Comparison of ENCODE assay signal across 15 cellular contexts in the genomic region with DNA sequence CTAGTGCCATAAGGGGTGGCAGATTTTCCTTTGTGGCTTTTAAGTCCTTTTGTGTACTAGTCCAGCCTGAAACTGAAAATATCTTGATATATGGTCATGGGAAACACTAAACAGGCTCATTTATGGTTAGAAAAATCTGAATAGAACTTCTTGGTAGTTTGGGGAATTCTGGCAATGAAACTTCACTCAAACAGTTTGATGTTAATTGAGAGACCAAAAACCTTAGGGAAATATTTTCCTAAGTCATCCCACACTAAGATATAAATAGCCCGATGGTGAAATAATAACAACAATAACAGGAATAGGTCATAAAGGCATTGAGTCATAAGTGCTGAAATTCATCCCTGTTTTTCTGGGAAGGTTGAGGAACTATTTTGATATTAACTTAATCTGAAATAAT.
A peak's percentile ranks its signal among the peaks of the same experiment; 100 is the strongest.
DNase-seq lines count a peak whose midpoint lies in the region; ATAC-seq and TF ChIP-seq lines count a peak whose summit lies in the region.
"Had no signal": no experiment of that assay in that cellular context is flagged by ENCODE, and none has a peak within 500 bp of the region (broad histone marks: within the 10 kb centered on the region; RNA-seq: fewer than 3 reads in every experiment).

No MANE protein-coding gene starts in this region.

- no peak overlapping the region for H3K4me3 ChIP-seq in AG04449 (ENCODE audit: low read depth, low read length)
- H3K4me3 ChIP-seq in SJSA1: no peak overlapping the region
- H3K4me3 ChIP-seq in fibroblast of mammary gland (ENCODE audit: control insufficient read depth, low read depth, low read length): no peak overlapping the region

- H3K36me3 Mint-ChIP-seq in osteocyte (ENCODE audit: unreplicated experiment): peaks cover 3% of the 10 kb centered on the region

- POLR2A ChIA-PET in AG04449 (lab: Yijun Ruan, JAX): no interaction called here

- no peak overlapping the region for H3K4me3 Mint-ChIP-seq in osteocyte (ENCODE audit: unreplicated experiment)
- H3K4me3 Mint-ChIP-seq: effector memory CD8-positive, alpha-beta T cell; stimulated activated naive CD8-positive, alpha-beta T cell treated with anti-CD3 and anti-CD28 coated beads, Interleukin-15, amount 100 ng/mL, for 72 hours; T-helper 1 cell treated with Interleukin-12 subunit alpha and Interleukin-12 subunit beta and Interleukin-4 antibody, amounts not matched to agents 30 μg/mL and 1 μg/mL, for 36 hours had no signal

- peak overlapping the region; percentile 17; the same call in 1 of the 2 replicates for H3K27ac ChIP-seq in SJSA1

- H3K36me3 ChIP-seq in SJSA1: no peaks in the 10 kb centered on the region

- peak; percentile 42 for DNase-seq in AG04449 (ENCODE audit: low read depth, low spot score)
- peak in 1 of 2 experiments; percentile 23 for DNase-seq in SJSA1 (ENCODE audit: low read depth in 1 of 2, low spot score in 2 of 2)
- peak; percentile 86 for DNase-seq in fibroblast of mammary gland (ENCODE audit: low read depth)
- no peak for DNase-seq in osteocyte (ENCODE audit: extremely low spot score, unreplicated experiment)
- no peak for DNase-seq in CD1c-positive myeloid dendritic cell (ENCODE audit: extremely low spot score)
- DNase-seq in mesenteric fat pad (ENCODE audit: low spot score): no peak
- no peak for DNase-seq in Ammon's horn (ENCODE audit: low spot score)
- DNase-seq: activated CD4-positive, alpha-beta T cell treated with anti-CD3 and anti-CD28 coated beads, Interleukin-2, amount 50 U/mL, for 48 hours; activated naive CD4-positive, alpha-beta T cell treated with anti-CD3 and anti-CD28 coated beads, Interleukin-2, amount 50 U/mL, for 16 hours; effector memory CD8-positive, alpha-beta T cell; NCI-H1436 treated with DMSO at 0.1 percent for 48 hours; stimulated activated CD4-positive, alpha-beta T cell treated with anti-CD3 and anti-CD28 coated beads, Interleukin-4, amount 100 ng/mL, for 1 hour; stimulated activated naive CD8-positive, alpha-beta T cell treated with anti-CD3 and anti-CD28 coated beads, Interleukin-15, amount 100 ng/mL, for 72 hours had no signal

- H3K4me1 Mint-ChIP-seq in osteocyte (ENCODE audit: unreplicated experiment): peaks cover 23% of the 10 kb centered on the region

- TF ChIP-seq CTCF in AG04449 (IDR thresholded peaks at IDR 0.05; ENCODE audit: insufficient read depth, low read length, missing control alignments): no peak
- no peak for TF ChIP-seq CTCF in fibroblast of mammary gland (conservative IDR thresholded peaks at IDR 0.05; ENCODE audit: control insufficient read depth, insufficient read depth, low read depth, low read length)
- TF ChIP-seq CTCF in osteocyte (IDR thresholded peaks at IDR 0.05): no peak

- no peaks in the 10 kb centered on the region for H3K27me3 ChIP-seq in SJSA1 (replicated peaks)

- peaks cover 3% of the 10 kb centered on the region for H3K27me3 Mint-ChIP-seq in osteocyte (ENCODE audit: unreplicated experiment)
- H3K27me3 Mint-ChIP-seq: effector memory CD8-positive, alpha-beta T cell; stimulated activated naive CD8-positive, alpha-beta T cell treated with anti-CD3 and anti-CD28 coated beads, Interleukin-15, amount 100 ng/mL, for 72 hours had no signal

- no peaks in the 10 kb centered on the region for H3K9me3 ChIP-seq in SJSA1 (replicated peaks)

- peak overlapping the region; percentile 51 for H3K27ac Mint-ChIP-seq in osteocyte (ENCODE audit: unreplicated experiment)
- H3K27ac Mint-ChIP-seq: effector memory CD8-positive, alpha-beta T cell; stimulated activated naive CD8-positive, alpha-beta T cell treated with anti-CD3 and anti-CD28 coated beads, Interleukin-15, amount 100 ng/mL, for 72 hours; T-helper 1 cell treated with Interleukin-12 subunit alpha and Interleukin-12 subunit beta and Interleukin-4 antibody, amounts not matched to agents 30 μg/mL and 1 μg/mL, for 36 hours had no signal

- no peak for ATAC-seq in GM18909 (IDR thresholded peaks at IDR 0.05; ENCODE audit: poor library complexity, unreplicated experiment)
- ATAC-seq: effector memory CD8-positive, alpha-beta T cell; stimulated activated naive CD8-positive, alpha-beta T cell treated with anti-CD3 and anti-CD28 coated beads, Interleukin-15, amount 100 ng/mL, for 72 hours had no signal

- CTCF ChIA-PET in AG04449 (lab: Yijun Ruan, JAX): no interaction called here

- peaks cover 11% of the 10 kb centered on the region for H3K4me1 ChIP-seq in SJSA1 (replicated peaks)

- peaks cover 16% of the 10 kb centered on the region for H3K9me3 Mint-ChIP-seq in osteocyte (ENCODE audit: unreplicated experiment)
- H3K9me3 Mint-ChIP-seq: effector memory CD8-positive, alpha-beta T cell had no signal

Comparison
In these comparisons a context has a peak if more than half of its experiments do, and no peak if none do; other contexts are left out.
1. DNase-seq: peak in AG04449 (single experiment) and fibroblast of mammary gland (single experiment); none in osteocyte (single experiment), CD1c-positive myeloid dendritic cell (single experiment), mesenteric fat pad (single experiment) and Ammon's horn (single experiment).